In genomic region chr5:59592101-59592500, GRCh38 we compare ENCODE assay signal across 11 cellular contexts.
A peak's percentile ranks its signal among the peaks of the same experiment; 100 is the strongest.
DNase-seq lines count a peak whose midpoint lies in the region; ATAC-seq, FAIRE-seq and TF ChIP-seq lines count a peak whose summit lies in the region.
"Had no signal": no experiment of that assay in that cellular context is flagged by ENCODE, and none has a peak within 500 bp of the region (broad histone marks: within the 10 kb centered on the region; RNA-seq: fewer than 3 reads in every experiment).

No MANE protein-coding gene starts in this region.

- FAIRE-seq in A549 (lab: Jason Lieb, UNC): peak; percentile 97

- POLR2A ChIA-PET in A549 (lab: Yijun Ruan, JAX) (no interaction called here), HEK293 (lab: Yijun Ruan, JAX) (no interaction called here)

- H3K4me1 ChIP-seq in A549: peaks cover 68% of the 10 kb centered on the region
- H3K4me1 ChIP-seq in HEK293 (ENCODE audit: control insufficient read depth, insufficient read depth, low read length): peaks cover 14% of the 10 kb centered on the region
- H3K4me1 ChIP-seq: BLaER1, testis had no signal

- no peak for TF ChIP-seq EP300 in A549 (IDR thresholded peaks at IDR 0.05)

- no peak for TF ChIP-seq POLR2A in A549 (IDR thresholded peaks at IDR 0.05; ENCODE audit: low read length)

- TF ChIP-seq RAD21 in A549 (conservative IDR thresholded peaks at IDR 0.05 in 1 of 2, IDR thresholded peaks at IDR 0.05 in 1 of 2): no peak

- DNase-seq in A549 (ENCODE audit: low read depth in 1 of 2, low spot score in 1 of 2) (no peak), amniotic epithelial cell (ENCODE audit: low read depth) (peak; percentile 36), iris pigment epithelial cell (ENCODE audit: low read depth) (peak; percentile 92), mucosa of gallbladder (ENCODE audit: low spot score) (no peak), NCI-H1417 (lab: John Stamatoyannopoulos, UW) (no peak)
- no peak for DNase-seq in stimulated activated CD4-positive, alpha-beta T cell treated with anti-CD3 and anti-CD28 coated beads, Interleukin-2, amount 100 ng/mL, for 48 hours
- DNase-seq: NCI-H345, testis had no signal

- CTCF ChIA-PET in A549 (lab: Yijun Ruan, JAX) (no interaction called here), HEK293 (lab: Yijun Ruan, JAX) (interaction anchor here (1.0 kb wide), 1 partner anchor 9 kb away, joined by 3 read pairs; no protein-coding TSS in a partner anchor)

- no peak for TF ChIP-seq CTCF in A549 (IDR thresholded peaks at IDR 0.05)
- TF ChIP-seq CTCF in HEK293 (tag by site-specific recombination; IDR thresholded peaks at IDR 0.05): no peak

- ATAC-seq in A549 (no peak), HG03469 (IDR thresholded peaks at IDR 0.05; ENCODE audit: unreplicated experiment) (no peak)

- no peaks in the 10 kb centered on the region for H3K36me3 ChIP-seq in HEK293 (ENCODE audit: control insufficient read depth in 2 of 2, insufficient read depth in 1 of 2, low read length in 2 of 2)
- H3K36me3 ChIP-seq: BLaER1 had no signal

- H3K9me3 ChIP-seq in A549: 0 out of 3 replicates have a peak, but pooled peaks cover 10% of the 10 kb centered on the region
- no peaks in the 10 kb centered on the region for H3K9me3 ChIP-seq in HEK293 (ENCODE audit: control insufficient read depth, insufficient read depth, low read depth, low read length)
- H3K9me3 ChIP-seq: BLaER1, testis had no signal

- H3K4me2 ChIP-seq in A549: peak overlapping the region; percentile 86
- H3K4me2 ChIP-seq: BLaER1 had no signal

- H3K27ac ChIP-seq in A549 (peak overlapping the region; percentile 86 to 89), HEK293 (ENCODE audit: extremely low read depth, low read depth, low read length) (no peak overlapping the region)
- H3K27ac ChIP-seq: BLaER1, testis had no signal

- H3K4me3 ChIP-seq in A549 (peak overlapping the region; percentile 30), HEK293 (ENCODE audit: low read depth, low read length) (no peak overlapping the region)
- H3K4me3 ChIP-seq: BLaER1, testis had no signal

- 0% methylated on average over 3 of the region's 3 CpGs for WGBS in A549 (ENCODE audit: missing lambda C conversion rate)

TF ChIP-seq in A549, 52 proteins besides CTCF, POLR2A, EP300 and RAD21:
- TF ChIP-seq MAFK (IDR thresholded peaks at IDR 0.05; ENCODE audit: partially characterized antibody): no peak
- no peak for TF ChIP-seq E2F6 (IDR thresholded peaks at IDR 0.05; ENCODE audit: borderline replicate concordance, low read depth)
- no peak for TF ChIP-seq RCOR1 (IDR thresholded peaks at IDR 0.05; ENCODE audit: low read depth, low read length)
- TF ChIP-seq JUN (IDR thresholded peaks at IDR 0.05): peak; percentile 7 to 23; a peak in 1 of 5 replicates
- TF ChIP-seq MAX (IDR thresholded peaks at IDR 0.05): peak; percentile 21; the same call in 1 of the 2 replicates

TF ChIP-seq in HEK293, 187 proteins besides CTCF, POLR2A, EP300 and RAD21 (continues in another document):
- no peak for TF ChIP-seq ZSCAN18 (tag by site-specific recombination; IDR thresholded peaks at IDR 0.05)
- no peak for TF ChIP-seq ZNF596 (tag by site-specific recombination; IDR thresholded peaks at IDR 0.05)
- no peak for TF ChIP-seq KLF8 (tag by site-specific recombination; IDR thresholded peaks at IDR 0.05)
- peak; percentile 30; the same call in 1 of the 2 replicates for TF ChIP-seq PRDM6 (tag by site-specific recombination; IDR thresholded peaks at IDR 0.05)
- 0 out of 2 replicates have a peak, but pooled peaks have one; percentile 33 for TF ChIP-seq ZNF341 (tag by site-specific recombination; IDR thresholded peaks at IDR 0.05; ENCODE audit: low read depth)
- no peak for TF ChIP-seq ZNF692 (tag by site-specific recombination; IDR thresholded peaks at IDR 0.05)
- peak; percentile 76; the same call in 1 of the 2 replicates for TF ChIP-seq TCF7L2 (IDR thresholded peaks at IDR 0.05; ENCODE audit: borderline replicate concordance, low read depth, low read length)
- no peak for TF ChIP-seq ZNF423 (tag by site-specific recombination; IDR thresholded peaks at IDR 0.05)
- TF ChIP-seq EGR2 (tag by site-specific recombination; IDR thresholded peaks at IDR 0.05; ENCODE audit: low read depth): no peak
- peak; percentile 71; the same call in 1 of the 2 replicates for TF ChIP-seq INSM2 (tag by site-specific recombination; IDR thresholded peaks at IDR 0.05)
- TF ChIP-seq ZNF449 (tag by site-specific recombination; IDR thresholded peaks at IDR 0.05): no peak
- TF ChIP-seq ZNF677 (tag by site-specific recombination; IDR thresholded peaks at IDR 0.05): no peak
- no peak for TF ChIP-seq ZNF560 (tag by site-specific recombination; IDR thresholded peaks at IDR 0.05; ENCODE audit: borderline replicate concordance)
- TF ChIP-seq ZNF266 (tag by site-specific recombination; IDR thresholded peaks at IDR 0.05; ENCODE audit: low read depth): no peak
- no peak for TF ChIP-seq ZNF416 (tag by site-specific recombination; IDR thresholded peaks at IDR 0.05)
- TF ChIP-seq ZNF549 (tag by site-specific recombination; IDR thresholded peaks at IDR 0.05): no peak
- TF ChIP-seq HOXC10 (CRISPR knock-in tag; IDR thresholded peaks at IDR 0.05): no peak
- peak; percentile 63; the same call in 1 of the 2 replicates for TF ChIP-seq ZNF600 (tag by site-specific recombination; IDR thresholded peaks at IDR 0.05)
- TF ChIP-seq MZF1 (tag by site-specific recombination; IDR thresholded peaks at IDR 0.05; ENCODE audit: borderline replicate concordance): no peak
- TF ChIP-seq ZNF112 (tag by site-specific recombination; IDR thresholded peaks at IDR 0.05): no peak
- no peak for TF ChIP-seq ZNF121 (tag by site-specific recombination; IDR thresholded peaks at IDR 0.05)
- no peak for TF ChIP-seq ZNF544 (tag by site-specific recombination; IDR thresholded peaks at IDR 0.05)
- TF ChIP-seq ZNF19 (tag by site-specific recombination; IDR thresholded peaks at IDR 0.05; ENCODE audit: low read depth): no peak
- TF ChIP-seq ZNF114 (tag by site-specific recombination; IDR thresholded peaks at IDR 0.05): no peak
- TF ChIP-seq ZBTB8A (tag by site-specific recombination; IDR thresholded peaks at IDR 0.05): no peak

Comparison
In these comparisons a context has a peak if more than half of its experiments do, and no peak if none do; other contexts are left out.
1. DNase-seq: peak in amniotic epithelial cell (single experiment) and iris pigment epithelial cell (single experiment); none in A549 (0 of 2), stimulated activated CD4-positive, alpha-beta T cell treated with anti-CD3 and anti-CD28 coated beads, Interleukin-2, amount 100 ng/mL, for 48 hours (0 of 2), mucosa of gallbladder (single experiment) and NCI-H1417 (0 of 3).